1 cellular context compared by ENCODE assay signal in the genomic region with DNA sequence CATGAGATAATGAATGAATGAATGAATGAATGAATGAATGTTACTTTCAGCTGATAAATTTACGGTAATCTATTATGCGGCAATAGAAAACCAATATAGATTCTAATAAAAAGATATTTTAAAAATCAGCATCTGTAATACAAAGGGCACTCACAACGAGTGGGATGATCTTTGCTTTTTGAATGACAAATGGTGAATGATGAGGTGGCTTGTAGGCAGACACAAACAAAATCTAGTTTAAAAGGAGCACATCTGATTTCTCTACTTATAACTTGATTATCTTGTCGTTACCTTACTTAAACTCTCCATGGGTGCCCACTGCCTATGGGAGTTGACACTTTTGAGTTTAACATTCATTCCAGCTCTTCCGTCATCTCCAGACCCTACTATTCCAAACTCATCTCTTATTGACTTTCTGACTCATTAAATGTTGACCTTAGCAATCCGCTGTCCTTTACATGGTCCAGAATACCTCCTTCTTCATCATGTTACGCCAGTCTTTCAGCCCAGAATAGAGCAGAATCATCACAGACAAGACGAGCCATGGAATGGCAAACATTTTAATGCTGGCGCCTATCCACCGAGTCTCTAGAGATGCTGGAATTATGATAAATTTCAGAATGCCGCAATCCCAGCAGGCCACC.
TF ChIP-seq lines count a peak whose summit lies in the region.

No MANE protein-coding gene starts in this region.

TF ChIP-seq in HepG2, 621 proteins besides CTCF, POLR2A, EP300 and RAD21 (continued from another document):
- TF ChIP-seq THRA (CRISPR knock-in tag; IDR thresholded peaks at IDR 0.05; ENCODE audit: borderline replicate concordance) (0 out of 2 replicates have a peak, but pooled peaks have one; percentile 15), U2AF1 (optimal IDR thresholded peaks at IDR 0.05; ENCODE audit: low read depth, low read length) (no peak), SAP130 (CRISPR knock-in tag; IDR thresholded peaks at IDR 0.05; ENCODE audit: low read depth) (peak; percentile 51; the same call in 1 of the 2 replicates), ZNF235 (CRISPR knock-in tag; IDR thresholded peaks at IDR 0.05; ENCODE audit: borderline replicate concordance) (no peak), ATF3 (CRISPR knock-in tag; IDR thresholded peaks at IDR 0.05) (peak; percentile 70), NR2F6 (IDR thresholded peaks at IDR 0.05) (no peak), NR2F6 (CRISPR knock-in tag; IDR thresholded peaks at IDR 0.05) (peak; percentile 55; the same call in 1 of the 2 replicates), POGZ (CRISPR knock-in tag; IDR thresholded peaks at IDR 0.05) (no peak), HNF1B (CRISPR knock-in tag; IDR thresholded peaks at IDR 0.05) (peak; percentile 23; the same call in 1 of the 2 replicates), ELF3 (CRISPR knock-in tag; IDR thresholded peaks at IDR 0.05) (peak; percentile 75), FOXA1 (IDR thresholded peaks at IDR 0.05) (peak; percentile 92), FOXA1 (CRISPR knock-in tag; IDR thresholded peaks at IDR 0.05) (peak; percentile 96), ZNF614 (CRISPR knock-in tag; IDR thresholded peaks at IDR 0.05; ENCODE audit: borderline replicate concordance) (0 out of 2 replicates have a peak, but pooled peaks have one; percentile 25), ZFX (CRISPR knock-in tag; IDR thresholded peaks at IDR 0.05; ENCODE audit: low read depth) (no peak), HDAC2 (CRISPR knock-in tag; IDR thresholded peaks at IDR 0.05) (peak; percentile 19; the same call in 1 of the 2 replicates), FOXP1 (IDR thresholded peaks at IDR 0.05) (no peak), FOXP1 (CRISPR knock-in tag; IDR thresholded peaks at IDR 0.05) (0 out of 2 replicates have a peak, but pooled peaks have one; percentile 9)
